Comparison of ENCODE assay signal across 14 cellular contexts in genomic region chr10:59323036-59323459, GRCh38. TPM values are rescaled to one million over a fixed set of nuclear protein-coding genes. Genes with fewer than 3 reads are reported as not detected.
DNase-seq lines count a peak whose midpoint lies in the region; ATAC-seq and TF ChIP-seq lines count a peak whose summit lies in the region.
"Had no signal": no experiment of that assay in that cellular context is flagged by ENCODE, and none has a peak within 500 bp of the region (broad histone marks: within the 10 kb centered on the region; RNA-seq: fewer than 3 reads in every experiment).

No MANE protein-coding gene starts in this region.

- no peak for TF ChIP-seq EP300 in suprapubic skin (IDR thresholded peaks at IDR 0.05)

- DNase-seq in NCI-H748 (lab: John Stamatoyannopoulos, UW; ENCODE audit: unreplicated experiment) (peak; percentile 20), coronary artery (ENCODE audit: low spot score) (no peak), suprapubic skin (ENCODE audit: low spot score in 2 of 2) (no peak), islet precursor cell (no peak)
- DNase-seq in activated CD8-positive, alpha-beta T cell treated with anti-CD3 and anti-CD28 coated beads, Interleukin-2, amount 10 ng/mL, durations not matched to agents 7 days and 5 days, result no peak
- DNase-seq: activated CD8-positive, alpha-beta T cell treated with anti-CD3 and anti-CD28 coated beads for 36 hours; activated naive CD4-positive, alpha-beta T cell; CD8-positive, alpha-beta memory T cell; NCI-H2171; stimulated activated CD4-positive, alpha-beta T cell treated with anti-CD3 and anti-CD28 coated beads, Interleukin-4, amount 100 ng/mL, for 24 hours; stomach had no signal

- H3K4me3 ChIP-seq in coronary artery (peak overlapping the region; percentile 25), muscle layer of duodenum (ENCODE audit: low read depth in 1 of 2, low read length in 2 of 2) (no peak overlapping the region), suprapubic skin (no peak overlapping the region)
- H3K4me3 ChIP-seq: stomach had no signal

- no peaks in the 10 kb centered on the region for H3K27me3 Mint-ChIP-seq in activated CD8-positive, alpha-beta T cell treated with anti-CD3 and anti-CD28 coated beads, Interleukin-2, amount 10 ng/mL, durations not matched to agents 7 days and 5 days (ENCODE audit: low read depth)
- H3K27me3 Mint-ChIP-seq: CD8-positive, alpha-beta memory T cell had no signal

- H3K27ac ChIP-seq in coronary artery (peak overlapping the region; percentile 30 to 77), muscle layer of duodenum (ENCODE audit: low read length) (peak overlapping the region; percentile 44), suprapubic skin (peak overlapping the region; percentile 37)

- no peak for ATAC-seq in SK-N-SH treated with all-trans-retinoic acid at 6 μM for 48 hours
- ATAC-seq in HG03025 (IDR thresholded peaks at IDR 0.05; ENCODE audit: low FRiP score, unreplicated experiment), result no peak
- ATAC-seq in activated CD8-positive, alpha-beta T cell treated with anti-CD3 and anti-CD28 coated beads, Interleukin-2, amount 10 ng/mL, durations not matched to agents 7 days and 5 days, result no peak
- ATAC-seq: activated CD8-positive, alpha-beta T cell treated with anti-CD3 and anti-CD28 coated beads for 36 hours had no signal

- H3K9me3 Mint-ChIP-seq in activated CD8-positive, alpha-beta T cell treated with anti-CD3 and anti-CD28 coated beads, Interleukin-2, amount 10 ng/mL, durations not matched to agents 7 days and 5 days (ENCODE audit: insufficient read depth), result no peaks in the 10 kb centered on the region

- H3K9me3 ChIP-seq in muscle layer of duodenum (ENCODE audit: control insufficient read depth in 1 of 2, low read length in 2 of 2), result no peaks in the 10 kb centered on the region
- H3K9me3 ChIP-seq in suprapubic skin, result no peaks in the 10 kb centered on the region
- H3K9me3 ChIP-seq: stomach had no signal

- H3K36me3 ChIP-seq in muscle layer of duodenum (ENCODE audit: control insufficient read depth in 1 of 2, insufficient read depth in 2 of 2, low read length in 2 of 2), result peaks cover 0 to 5% of the 10 kb centered on the region in 2 donors
- peaks cover 3% of the 10 kb centered on the region for H3K36me3 ChIP-seq in suprapubic skin
- H3K36me3 ChIP-seq: stomach had no signal

- H3K4me1 ChIP-seq in muscle layer of duodenum (ENCODE audit: control insufficient read depth in 1 of 2, insufficient read depth in 2 of 2, low read length in 2 of 2), result peaks cover 0 to 29% of the 10 kb centered on the region in 2 donors
- peaks cover 3% of the 10 kb centered on the region for H3K4me1 ChIP-seq in suprapubic skin

- no peak for TF ChIP-seq CTCF in coronary artery (IDR thresholded peaks at IDR 0.05)
- no peak for TF ChIP-seq CTCF in suprapubic skin (IDR thresholded peaks at IDR 0.05)

- H3K36me3 Mint-ChIP-seq in activated CD8-positive, alpha-beta T cell treated with anti-CD3 and anti-CD28 coated beads, Interleukin-2, amount 10 ng/mL, durations not matched to agents 7 days and 5 days (ENCODE audit: low read depth), result no peaks in the 10 kb centered on the region
- H3K36me3 Mint-ChIP-seq: CD8-positive, alpha-beta memory T cell had no signal

- H3K27ac Mint-ChIP-seq in activated CD8-positive, alpha-beta T cell treated with anti-CD3 and anti-CD28 coated beads, Interleukin-2, amount 10 ng/mL, durations not matched to agents 7 days and 5 days, result no peak overlapping the region
- H3K27ac Mint-ChIP-seq: activated CD8-positive, alpha-beta T cell treated with anti-CD3 and anti-CD28 coated beads for 36 hours had no signal

- 67% methylated on average over 2 of the region's 2 CpGs for WGBS in suprapubic skin

- no peaks in the 10 kb centered on the region for H3K4me1 Mint-ChIP-seq in activated CD8-positive, alpha-beta T cell treated with anti-CD3 and anti-CD28 coated beads, Interleukin-2, amount 10 ng/mL, durations not matched to agents 7 days and 5 days (ENCODE audit: low read depth)
- H3K4me1 Mint-ChIP-seq: CD8-positive, alpha-beta memory T cell had no signal

- no peaks in the 10 kb centered on the region for H3K27me3 ChIP-seq in muscle layer of duodenum (ENCODE audit: low read depth, low read length)
- no peaks in the 10 kb centered on the region for H3K27me3 ChIP-seq in suprapubic skin
- H3K27me3 ChIP-seq: stomach had no signal

- TF ChIP-seq POLR2A in suprapubic skin (IDR thresholded peaks at IDR 0.05), result no peak

- no peak overlapping the region for H3K4me3 Mint-ChIP-seq in activated CD8-positive, alpha-beta T cell treated with anti-CD3 and anti-CD28 coated beads, Interleukin-2, amount 10 ng/mL, durations not matched to agents 7 days and 5 days
- H3K4me3 Mint-ChIP-seq: activated CD8-positive, alpha-beta T cell treated with anti-CD3 and anti-CD28 coated beads for 36 hours; CD8-positive, alpha-beta memory T cell had no signal

- CTCF ChIA-PET in activated CD8-positive, alpha-beta T cell treated with anti-CD3 and anti-CD28 coated beads, Interleukin-2, amount 10 ng/mL, durations not matched to agents 7 days and 5 days (lab: Charles Lee), result no interaction called here

- POLR2A ChIA-PET in activated CD8-positive, alpha-beta T cell treated with anti-CD3 and anti-CD28 coated beads, Interleukin-2, amount 10 ng/mL, durations not matched to agents 7 days and 5 days (lab: Charles Lee), result no interaction called here

TF ChIP-seq in SK-N-SH treated with all-trans-retinoic acid at 6 μM for 48 hours, 23 proteins besides CTCF, POLR2A, EP300 and RAD21:
- no peak for TF ChIP-seq RARB (CRISPR knock-in tag; IDR thresholded peaks at IDR 0.05)
- no peak for TF ChIP-seq BACH2 (CRISPR knock-in tag; IDR thresholded peaks at IDR 0.05; ENCODE audit: borderline replicate concordance)
- TF ChIP-seq ESRRG (CRISPR knock-in tag; IDR thresholded peaks at IDR 0.05), result no peak
- no peak for TF ChIP-seq ISL1 (CRISPR knock-in tag; IDR thresholded peaks at IDR 0.05)
- no peak for TF ChIP-seq ZNF70 (CRISPR knock-in tag; IDR thresholded peaks at IDR 0.05)
- TF ChIP-seq TCF4 (CRISPR knock-in tag; IDR thresholded peaks at IDR 0.05; ENCODE audit: borderline replicate concordance), result no peak
- TF ChIP-seq POU6F1 (CRISPR knock-in tag; IDR thresholded peaks at IDR 0.05; ENCODE audit: borderline replicate concordance, low read depth), result no peak
- TF ChIP-seq ZNF565 (CRISPR knock-in tag; conservative IDR thresholded peaks at IDR 0.05; ENCODE audit: low read depth), result no peak
- TF ChIP-seq ARNTL (CRISPR knock-in tag; IDR thresholded peaks at IDR 0.05; ENCODE audit: borderline replicate concordance, low read depth), result no peak
- TF ChIP-seq SNAI2 (CRISPR knock-in tag; IDR thresholded peaks at IDR 0.05), result no peak
- TF ChIP-seq TOX (CRISPR knock-in tag; IDR thresholded peaks at IDR 0.05; ENCODE audit: borderline replicate concordance), result no peak

RNA-seq across cellular contexts. Expression of gene FAM13C, which starts 39.3 kb away (rescaled TPM):
- 10 to 100 TPM in 2 of 4 donors, 1 to 10 TPM in 2; 6.0 to 21.8 (median 10.5) TPM for total RNA-seq in suprapubic skin
- not detected for total RNA-seq in activated CD8-positive, alpha-beta T cell treated with anti-CD3 and anti-CD28 coated beads, Interleukin-2, amount 10 ng/mL, durations not matched to agents 7 days and 5 days
- total RNA-seq: activated CD8-positive, alpha-beta T cell treated with anti-CD3 and anti-CD28 coated beads for 36 hours; CD8-positive, alpha-beta memory T cell had no signal

Comparison
In these comparisons a context has a peak if more than half of its experiments do, and no peak if none do; other contexts are left out.
1. RNA of gene FAM13C, which starts 39.3 kb away (total RNA-seq): 6.0 to 21.8 TPM in suprapubic skin; not detected in activated CD8-positive, alpha-beta T cell treated with anti-CD3 and anti-CD28 coated beads, Interleukin-2, amount 10 ng/mL, durations not matched to agents 7 days and 5 days; every median in the first group is over 4 times any median in the second.
2. Peak in every context shown above with its lines, with median percentiles within 50 percentile points of each other: H3K27ac ChIP-seq.